10 cellular contexts compared by ENCODE assay signal in genomic region chr11:128908391-128909246, GRCh38. TPM values are rescaled to one million over a fixed set of nuclear protein-coding genes. Genes with fewer than 3 reads are reported as not detected.
DNase-seq lines count a peak whose midpoint lies in the region; ATAC-seq and TF ChIP-seq lines count a peak whose summit lies in the region.
"Had no signal": no experiment of that assay in that cellular context is flagged by ENCODE, and none has a peak within 500 bp of the region (broad histone marks: within the 10 kb centered on the region; RNA-seq: fewer than 3 reads in every experiment).

No MANE protein-coding gene starts in this region.

- no peaks in the 10 kb centered on the region for H3K9me3 ChIP-seq in mucosa of descending colon

- in situ Hi-C loops in ACHN (cut with HindIII; ENCODE audit: low pct_ligation_motif_present, low pct_unique_long_range_greater_than_20kb, low sequenced_read_pairs) = no loop called here

- DNase-seq in ACHN (peak; percentile 69), LoVo (ENCODE audit: low spot score) (peak; percentile 63), dermis blood vessel endothelial cell (peak; percentile 92), mucosa of descending colon (peak; percentile 58 to 82 (median 69)), GM19240 (ENCODE audit: insufficient read length, low spot score) (no peak), NCI-H345 treated with DMSO at 0.1 percent for 48 hours (lab: John Stamatoyannopoulos, UW; ENCODE audit: unreplicated experiment) (no peak)
- no peak for DNase-seq in activated T-helper 1 cell treated with anti-CD3 and anti-CD28 coated beads, Interleukin-12 subunit alpha, Interleukin-12 subunit beta, Interleukin-2, Interleukin-4 antibody, amounts not matched to agents 30 ng/mL and 10 ng/mL and 1 ng/mL, durations not matched to agents 14 hours and 24 hours and 36 hours (ENCODE audit: low spot score)
- DNase-seq: activated naive CD4-positive, alpha-beta T cell had no signal

- H3K4me3 ChIP-seq in mucosa of descending colon = no peak overlapping the region

- peaks cover 14% of the 10 kb centered on the region for H3K4me1 Mint-ChIP-seq in activated T-helper 1 cell treated with anti-CD3 and anti-CD28 coated beads, Interleukin-12 subunit alpha, Interleukin-12 subunit beta, Interleukin-2, Interleukin-4 antibody, amounts not matched to agents 30 ng/mL and 10 ng/mL and 1 ng/mL, durations not matched to agents 14 hours and 24 hours and 36 hours (ENCODE audit: low read depth)

- no peaks in the 10 kb centered on the region for H3K36me3 Mint-ChIP-seq in activated T-helper 1 cell treated with anti-CD3 and anti-CD28 coated beads, Interleukin-12 subunit alpha, Interleukin-12 subunit beta, Interleukin-2, Interleukin-4 antibody, amounts not matched to agents 30 ng/mL and 10 ng/mL and 1 ng/mL, durations not matched to agents 14 hours and 24 hours and 36 hours (ENCODE audit: low read depth)

- no peaks in the 10 kb centered on the region for H3K9me3 Mint-ChIP-seq in activated T-helper 1 cell treated with anti-CD3 and anti-CD28 coated beads, Interleukin-12 subunit alpha, Interleukin-12 subunit beta, Interleukin-2, Interleukin-4 antibody, amounts not matched to agents 30 ng/mL and 10 ng/mL and 1 ng/mL, durations not matched to agents 14 hours and 24 hours and 36 hours

- TF ChIP-seq CTCF in mucosa of descending colon (IDR thresholded peaks at IDR 0.05) = no peak

- H3K4me1 ChIP-seq in mucosa of descending colon (ENCODE audit: low read depth) = no peaks in the 10 kb centered on the region

- ATAC-seq in mucosa of descending colon (peak; percentile 56), HG02610 (IDR thresholded peaks at IDR 0.05; ENCODE audit: unreplicated experiment) (no peak)

- no peak overlapping the region for H3K27ac Mint-ChIP-seq in activated T-helper 1 cell treated with anti-CD3 and anti-CD28 coated beads, Interleukin-12 subunit alpha, Interleukin-12 subunit beta, Interleukin-2, Interleukin-4 antibody, amounts not matched to agents 30 ng/mL and 10 ng/mL and 1 ng/mL, durations not matched to agents 14 hours and 24 hours and 36 hours

- intact Hi-C loops in mucosa of descending colon (cut with DNase I, micrococcal nuclease) = no loop called here
- intact Hi-C loops in activated T-helper 1 cell treated with anti-CD3 and anti-CD28 coated beads, Interleukin-12 subunit alpha, Interleukin-12 subunit beta, Interleukin-2, Interleukin-4 antibody, amounts not matched to agents 30 ng/mL and 10 ng/mL and 1 ng/mL, durations not matched to agents 14 hours and 24 hours and 36 hours (cut with micrococcal nuclease) = no loop called here

- H3K4me3 Mint-ChIP-seq in activated T-helper 1 cell treated with anti-CD3 and anti-CD28 coated beads, Interleukin-12 subunit alpha, Interleukin-12 subunit beta, Interleukin-2, Interleukin-4 antibody, amounts not matched to agents 30 ng/mL and 10 ng/mL and 1 ng/mL, durations not matched to agents 14 hours and 24 hours and 36 hours = no peak overlapping the region

- H3K36me3 ChIP-seq in mucosa of descending colon (ENCODE audit: low read depth) = no peaks in the 10 kb centered on the region

- H3K27me3 Mint-ChIP-seq in activated T-helper 1 cell treated with anti-CD3 and anti-CD28 coated beads, Interleukin-12 subunit alpha, Interleukin-12 subunit beta, Interleukin-2, Interleukin-4 antibody, amounts not matched to agents 30 ng/mL and 10 ng/mL and 1 ng/mL, durations not matched to agents 14 hours and 24 hours and 36 hours (ENCODE audit: insufficient read depth) = peaks cover 50% of the 10 kb centered on the region

RNA-seq across cellular contexts. Expression of gene KCNJ5, which starts 17.5 kb away (rescaled TPM):
- total RNA-seq in dermis blood vessel endothelial cell = 0.14 TPM in 1 of 2 replicates, not detected in the other
- 1 to 10 TPM in 1 of 3 donors, under 1 TPM in 2; 0.14 to 3.9 (median 0.48) TPM for total RNA-seq in mucosa of descending colon
- total RNA-seq in activated T-helper 1 cell treated with anti-CD3 and anti-CD28 coated beads, Interleukin-12 subunit alpha, Interleukin-12 subunit beta, Interleukin-2, Interleukin-4 antibody, amounts not matched to agents 30 ng/mL and 10 ng/mL and 1 ng/mL, durations not matched to agents 14 hours and 24 hours and 36 hours = 0.12 TPM in 1 of 2 replicates, not detected in the other

RNA-seq across cellular contexts. Expression of gene TP53AIP1, which starts 34.1 kb away (rescaled TPM):
- not detected in 2 replicates for total RNA-seq in dermis blood vessel endothelial cell
- total RNA-seq in mucosa of descending colon = under 1 TPM; 0.25 to 0.55 (median 0.36) TPM
- total RNA-seq in activated T-helper 1 cell treated with anti-CD3 and anti-CD28 coated beads, Interleukin-12 subunit alpha, Interleukin-12 subunit beta, Interleukin-2, Interleukin-4 antibody, amounts not matched to agents 30 ng/mL and 10 ng/mL and 1 ng/mL, durations not matched to agents 14 hours and 24 hours and 36 hours = not detected in 2 replicates
- total RNA-seq: mononuclear cell had no signal

RNA-seq across cellular contexts. Expression of gene KCNJ1, which starts 41.5 kb away (rescaled TPM):
- total RNA-seq in dermis blood vessel endothelial cell (0.23 and 0.34 TPM in 2 replicates), mucosa of descending colon (not detected)
- not detected in 2 replicates for total RNA-seq in activated T-helper 1 cell treated with anti-CD3 and anti-CD28 coated beads, Interleukin-12 subunit alpha, Interleukin-12 subunit beta, Interleukin-2, Interleukin-4 antibody, amounts not matched to agents 30 ng/mL and 10 ng/mL and 1 ng/mL, durations not matched to agents 14 hours and 24 hours and 36 hours

Comparison
In these comparisons a context has a peak if more than half of its experiments do, and no peak if none do; other contexts are left out.
1. DNase-seq: peak in ACHN (single experiment), LoVo (single experiment), dermis blood vessel endothelial cell (single experiment) and mucosa of descending colon (3 of 3); none in activated T-helper 1 cell treated with anti-CD3 and anti-CD28 coated beads, Interleukin-12 subunit alpha, Interleukin-12 subunit beta, Interleukin-2, Interleukin-4 antibody, amounts not matched to agents 30 ng/mL and 10 ng/mL and 1 ng/mL, durations not matched to agents 14 hours and 24 hours and 36 hours (single experiment), GM19240 (single experiment) and NCI-H345 treated with DMSO at 0.1 percent for 48 hours (single experiment).